22 cellular contexts compared by ENCODE assay signal in genomic region chr1:187788686-187789085, GRCh38.
"Had no signal": no experiment of that assay in that cellular context is flagged by ENCODE, and none has a peak within 500 bp of the region (broad histone marks: within the 10 kb centered on the region; RNA-seq: fewer than 3 reads in every experiment).

No MANE protein-coding gene starts in this region.

- H3K9me3 ChIP-seq: tibial artery, upper lobe of left lung, uterus had no signal

- H3K4me3 Mint-ChIP-seq: natural killer cell treated with Interleukin-12 subunit alpha and Interleukin-12 subunit beta and Interleukin-15 and Interleukin-18, amount 100 ng/mL, for 72 hours; stimulated activated effector memory CD8-positive, alpha-beta T cell treated with anti-CD3 and anti-CD28 coated beads, Interleukin-12 subunit alpha, Interleukin-12 subunit beta, amount 100 ng/mL, for 72 hours; stimulated activated naive CD8-positive, alpha-beta T cell treated with anti-CD3 and anti-CD28 coated beads, Interleukin-15, Interleukin-2, amounts not matched to agents 100 ng/mL and 50 ng/mL, for 24 hours had no signal

- H3K4me1 ChIP-seq: tibial artery, upper lobe of left lung, uterus had no signal

- H3K27ac ChIP-seq: dorsolateral prefrontal cortex, hepatocyte, tibial artery, upper lobe of left lung, uterus had no signal

- FAIRE-seq: kidney, small intestine had no signal

- H3K27ac Mint-ChIP-seq: natural killer cell treated with Interleukin-12 subunit alpha and Interleukin-12 subunit beta and Interleukin-15 and Interleukin-18, amount 100 ng/mL, for 72 hours; stimulated activated effector memory CD8-positive, alpha-beta T cell treated with anti-CD3 and anti-CD28 coated beads, Interleukin-12 subunit alpha, Interleukin-12 subunit beta, amount 100 ng/mL, for 72 hours; stimulated activated naive CD8-positive, alpha-beta T cell treated with anti-CD3 and anti-CD28 coated beads, Interleukin-15, Interleukin-2, amounts not matched to agents 100 ng/mL and 50 ng/mL, for 24 hours had no signal

- H3K79me2 ChIP-seq: hepatocyte had no signal

- H3K27me3 Mint-ChIP-seq: natural killer cell treated with Interleukin-12 subunit alpha and Interleukin-12 subunit beta and Interleukin-15 and Interleukin-18, amount 100 ng/mL, for 72 hours; stimulated activated naive CD8-positive, alpha-beta T cell treated with anti-CD3 and anti-CD28 coated beads, Interleukin-15, Interleukin-2, amounts not matched to agents 100 ng/mL and 50 ng/mL, for 24 hours had no signal

- H2AFZ ChIP-seq: hepatocyte had no signal

- H3K27me3 ChIP-seq: dorsolateral prefrontal cortex, hepatocyte, tibial artery, upper lobe of left lung, uterus had no signal

- H3K4me2 ChIP-seq: hepatocyte had no signal

- H3K4me1 Mint-ChIP-seq: stimulated activated effector memory CD8-positive, alpha-beta T cell treated with anti-CD3 and anti-CD28 coated beads, Interleukin-12 subunit alpha, Interleukin-12 subunit beta, amount 100 ng/mL, for 72 hours had no signal

- H3K36me3 Mint-ChIP-seq: natural killer cell treated with Interleukin-12 subunit alpha and Interleukin-12 subunit beta and Interleukin-15 and Interleukin-18, amount 100 ng/mL, for 72 hours; stimulated activated effector memory CD8-positive, alpha-beta T cell treated with anti-CD3 and anti-CD28 coated beads, Interleukin-12 subunit alpha, Interleukin-12 subunit beta, amount 100 ng/mL, for 72 hours had no signal

- DNase-seq: cortex of kidney; dorsolateral prefrontal cortex; effector CD8-positive, alpha-beta T cell; foreskin melanocyte; head of caudate nucleus; kidney; left cardiac atrium; left ventricle myocardium superior; mesenchymal stem cell; midbrain; right cardiac atrium; small intestine; stimulated activated CD4-positive, alpha-beta T cell treated with anti-CD3 and anti-CD28 coated beads, Interleukin-12 subunit alpha, Interleukin-12 subunit beta, amount 100 ng/mL, for 4 hours; stimulated activated CD8-positive, alpha-beta memory T cell treated with anti-CD3 and anti-CD28 coated beads, Interleukin-4, amount 100 ng/mL, for 48 hours; tibial artery; upper lobe of left lung; uterus had no signal

- H3K36me3 ChIP-seq: tibial artery, upper lobe of left lung, uterus had no signal

- H3K4me3 ChIP-seq: dorsolateral prefrontal cortex, hepatocyte, lung, tibial artery, upper lobe of left lung, uterus had no signal

- H3K9me3 Mint-ChIP-seq: stimulated activated naive CD8-positive, alpha-beta T cell treated with anti-CD3 and anti-CD28 coated beads, Interleukin-15, Interleukin-2, amounts not matched to agents 100 ng/mL and 50 ng/mL, for 24 hours had no signal
